In genomic region chr7:100015232-100016208, GRCh38 we compare ENCODE assay signal across 1 cellular context.
TF ChIP-seq lines count a peak whose summit lies in the region.

Gene ZKSCAN1 (plus strand): TSS chr7:100015596. CDS start chr7:100023507, 7,911 bp downstream.

TF ChIP-seq in GM12878, 131 proteins besides CTCF, POLR2A, EP300 and RAD21 (continued from another document and continues in another):
- TF ChIP-seq E2F8 (IDR thresholded peaks at IDR 0.05; ENCODE audit: low read depth, partially characterized antibody) (peak; percentile 92), HSF1 (IDR thresholded peaks at IDR 0.05; ENCODE audit: low read depth, low read length) (no peak), TCF3 (IDR thresholded peaks at IDR 0.05; ENCODE audit: borderline replicate concordance, insufficient read depth, low read depth, low read length) (0 out of 2 replicates have a peak, but pooled peaks have one; percentile 19), HDGF (IDR thresholded peaks at IDR 0.05) (no peak), MEF2B (IDR thresholded peaks at IDR 0.05; ENCODE audit: partially characterized antibody, poor library complexity, severe bottlenecking) (no peak), NFXL1 (IDR thresholded peaks at IDR 0.05; ENCODE audit: borderline replicate concordance) (no peak), KLF5 (IDR thresholded peaks at IDR 0.05; ENCODE audit: partially characterized antibody) (no peak), SMAD5 (IDR thresholded peaks at IDR 0.05; ENCODE audit: low read depth) (peak; percentile 88; the same call in 1 of the 2 replicates), ATF7 (IDR thresholded peaks at IDR 0.05; ENCODE audit: low read depth) (0 out of 2 replicates have a peak, but pooled peaks have one; percentile 32), CUX1 (IDR thresholded peaks at IDR 0.05; ENCODE audit: insufficient replicate concordance, low read depth, low read length) (no peak), BACH1 (IDR thresholded peaks at IDR 0.05; ENCODE audit: borderline replicate concordance) (0 out of 2 replicates have a peak, but pooled peaks have one; percentile 27), CHD1 (IDR thresholded peaks at IDR 0.05; ENCODE audit: low read depth, low read length) (no peak), PKNOX1 (IDR thresholded peaks at IDR 0.05) (no peak), SIN3A (IDR thresholded peaks at IDR 0.05; ENCODE audit: low read depth, low read length) (peak; percentile 44; the same call in 1 of the 2 replicates), PML (IDR thresholded peaks at IDR 0.05; ENCODE audit: low read length) (no peak), SPI1 (IDR thresholded peaks at IDR 0.05; ENCODE audit: borderline replicate concordance, insufficient read depth, low read depth, low read length) (no peak), RELB (IDR thresholded peaks at IDR 0.05; ENCODE audit: low read depth) (no peak), ATF2 (IDR thresholded peaks at IDR 0.05; ENCODE audit: low read length) (no peak), ZBTB33 (IDR thresholded peaks at IDR 0.05) (no peak), E2F4 (IDR thresholded peaks at IDR 0.05; ENCODE audit: low read depth, low read length) (no peak), IRF3 (IDR thresholded peaks at IDR 0.05) (no peak), STAT1 (conservative IDR thresholded peaks at IDR 0.05) (no peak), HCFC1 (IDR thresholded peaks at IDR 0.05; ENCODE audit: low read length) (peak; percentile 78), CEBPZ (IDR thresholded peaks at IDR 0.05; ENCODE audit: low read depth, low read length) (no peak), EZH2 (IDR thresholded peaks at IDR 0.05; ENCODE audit: borderline replicate concordance, control insufficient read depth, low read depth, low read length) (no peak), KDM1A (IDR thresholded peaks at IDR 0.05; ENCODE audit: borderline replicate concordance) (no peak)
